19 cellular contexts compared by ENCODE assay signal in genomic region chr3:58287354-58287753, GRCh38.
"Had no signal": no experiment of that assay in that cellular context is flagged by ENCODE, and none has a peak within 500 bp of the region (broad histone marks: within the 10 kb centered on the region; RNA-seq: fewer than 3 reads in every experiment).

No MANE protein-coding gene starts in this region.

- DNase-seq: activated CD4-positive, alpha-beta T cell treated with anti-CD3 and anti-CD28 coated beads, Interleukin-2, amount 50 U/mL, for 48 hours; activated CD4-positive, CD25-positive, alpha-beta regulatory T cell treated with anti-CD3 and anti-CD28 coated beads, Interleukin-2, amount 50 U/mL, for 72 hours; activated CD8-positive, alpha-beta memory T cell treated with anti-CD3 and anti-CD28 coated beads, Interleukin-2, amount 10 ng/mL, durations not matched to agents 7 days and 5 days; activated effector memory CD4-positive, alpha-beta T cell treated with anti-CD3 and anti-CD28 coated beads, Interleukin-2, amount 50 U/mL, for 16 hours; activated naive CD8-positive, alpha-beta T cell treated with anti-CD3 and anti-CD28 coated beads for 36 hours; activated T-cell treated with anti-CD3 and anti-CD28 coated beads, Interleukin-2, amount 50 U/mL, for 4 hours; cortex of kidney; effector memory CD8-positive, alpha-beta T cell; erythroblast; glutamatergic neuron; left ventricle myocardium superior; mesendoderm; SJCRH30; T-helper 9 cell had no signal

- H3K27ac ChIP-seq: cardiac muscle cell, parathyroid adenoma, right atrium auricular region, SJCRH30, skin epidermis had no signal

- H3K9me3 ChIP-seq: right atrium auricular region, SJCRH30 had no signal

- H3K4me3 Mint-ChIP-seq: activated CD8-positive, alpha-beta memory T cell treated with anti-CD3 and anti-CD28 coated beads, Interleukin-2, amount 10 ng/mL, durations not matched to agents 7 days and 5 days; activated naive CD8-positive, alpha-beta T cell treated with anti-CD3 and anti-CD28 coated beads for 36 hours; activated T-cell treated with anti-CD3 and anti-CD28 coated beads, Interleukin-2, amount 50 U/mL, for 4 hours; effector memory CD8-positive, alpha-beta T cell; type B pancreatic cell had no signal

- H3K27me3 Mint-ChIP-seq: activated CD8-positive, alpha-beta memory T cell treated with anti-CD3 and anti-CD28 coated beads, Interleukin-2, amount 10 ng/mL, durations not matched to agents 7 days and 5 days; activated naive CD8-positive, alpha-beta T cell treated with anti-CD3 and anti-CD28 coated beads for 36 hours; effector memory CD8-positive, alpha-beta T cell; type B pancreatic cell had no signal

- H3K4me1 Mint-ChIP-seq: activated CD8-positive, alpha-beta memory T cell treated with anti-CD3 and anti-CD28 coated beads, Interleukin-2, amount 10 ng/mL, durations not matched to agents 7 days and 5 days; activated naive CD8-positive, alpha-beta T cell treated with anti-CD3 and anti-CD28 coated beads for 36 hours had no signal

- ATAC-seq: activated CD8-positive, alpha-beta memory T cell treated with anti-CD3 and anti-CD28 coated beads, Interleukin-2, amount 10 ng/mL, durations not matched to agents 7 days and 5 days; activated T-cell treated with anti-CD3 and anti-CD28 coated beads, Interleukin-2, amount 50 U/mL, for 4 hours; effector memory CD8-positive, alpha-beta T cell had no signal

- H3K36me3 ChIP-seq: SJCRH30 had no signal

- H3K4me1 ChIP-seq: parathyroid adenoma, SJCRH30 had no signal

- H3K27me3 ChIP-seq: cardiac muscle cell, right atrium auricular region, SJCRH30 had no signal

- H3K27ac Mint-ChIP-seq: activated CD8-positive, alpha-beta memory T cell treated with anti-CD3 and anti-CD28 coated beads, Interleukin-2, amount 10 ng/mL, durations not matched to agents 7 days and 5 days; activated naive CD8-positive, alpha-beta T cell treated with anti-CD3 and anti-CD28 coated beads for 36 hours; effector memory CD8-positive, alpha-beta T cell; type B pancreatic cell had no signal

- H3K4me3 ChIP-seq: cardiac muscle cell, right atrium auricular region, SJCRH30, skin epidermis had no signal

- H3K9me3 Mint-ChIP-seq: activated naive CD8-positive, alpha-beta T cell treated with anti-CD3 and anti-CD28 coated beads for 36 hours; activated T-cell treated with anti-CD3 and anti-CD28 coated beads, Interleukin-2, amount 50 U/mL, for 4 hours; effector memory CD8-positive, alpha-beta T cell; type B pancreatic cell had no signal
